ENCODE assay signal across 6 cellular contexts in genomic region chr16:31141489-31142108, GRCh38. TPM values are rescaled to one million over a fixed set of nuclear protein-coding genes. Genes with fewer than 3 reads are reported as not detected.
DNase-seq lines count a peak whose midpoint lies in the region; ATAC-seq lines count a peak whose summit lies in the region.

No MANE protein-coding gene starts in this region.

- H3K27ac Mint-ChIP-seq in naive B cell: peak overlapping the region; percentile 51 to 94 (median 84)

- peaks cover 0 to 7% (median 5%) of the 10 kb centered on the region in 3 donors for H3K27me3 Mint-ChIP-seq in naive B cell

- H3K36me3 Mint-ChIP-seq in naive B cell: no peaks in the 10 kb centered on the region

- H3K4me3 Mint-ChIP-seq in naive B cell: peak overlapping the region; percentile 58 to 89 (median 76)

- peak; percentile 13 for DNase-seq in naive B cell
- no peak for DNase-seq in DMS153 (lab: John Stamatoyannopoulos, UW)
- no peak for DNase-seq in NCI-H82 treated with DMSO at 0.1 percent for 48 hours (lab: John Stamatoyannopoulos, UW; ENCODE audit: unreplicated experiment)
- DNase-seq in NCI-H526 (lab: John Stamatoyannopoulos, UW): no peak

- H3K4me1 Mint-ChIP-seq in naive B cell: peaks cover 6 to 22% (median 12%) of the 10 kb centered on the region in 3 donors

- peak overlapping the region; percentile 63 for H3K27ac ChIP-seq in angular gyrus (ENCODE audit: low read depth, low read length)

- ATAC-seq in HG03025 (IDR thresholded peaks at IDR 0.05; ENCODE audit: low FRiP score, unreplicated experiment) (peak; percentile 4), naive B cell (ENCODE audit: low read depth in 2 of 2) (no peak)

- H3K9me3 Mint-ChIP-seq in naive B cell: no peaks in the 10 kb centered on the region

RNA-seq across cellular contexts. Expression of gene PRSS8, which starts 6.1 kb away (rescaled TPM):
- under 1 TPM in 1 of 6 donors, not detected in 5; 0.40 TPM for polyA plus RNA-seq in naive B cell (ENCODE audit: low read depth in 6 of 6)

RNA-seq across cellular contexts. Expression of gene PRSS36, which starts 8.3 kb away (rescaled TPM):
- under 1 TPM in 4 of 6 donors, not detected in 2; 0.40 to 0.85 (median 0.64) TPM for polyA plus RNA-seq in naive B cell (ENCODE audit: low read depth in 6 of 6)

RNA-seq across cellular contexts. Expression of gene KAT8, which starts 24.1 kb away (rescaled TPM):
- 10 to 100 TPM; 39.0 to 68.1 (median 51.6) TPM for polyA plus RNA-seq in naive B cell (ENCODE audit: low read depth in 6 of 6)

RNA-seq across cellular contexts. Expression of gene BCKDK, which starts 33.4 kb away (rescaled TPM):
- 10 to 100 TPM; 23.1 to 41.2 (median 27.3) TPM for polyA plus RNA-seq in naive B cell (ENCODE audit: low read depth in 6 of 6)

RNA-seq across cellular contexts. Expression of gene FUS, which starts 38.3 kb away (rescaled TPM):
- 100 to 1,000 TPM in 5 of 6 donors, 10 to 100 TPM in 1; 79.0 to 177 (median 145) TPM for polyA plus RNA-seq in naive B cell (ENCODE audit: low read depth in 6 of 6)
